Comparison of ENCODE assay signal across 9 cellular contexts in genomic region chr11:73177380-73178091, GRCh38. TPM values are rescaled to one million over a fixed set of nuclear protein-coding genes. Genes with fewer than 3 reads are reported as not detected.
DNase-seq lines count a peak whose midpoint lies in the region; ATAC-seq, FAIRE-seq and TF ChIP-seq lines count a peak whose summit lies in the region.
"Had no signal": no experiment of that assay in that cellular context is flagged by ENCODE, and none has a peak within 500 bp of the region (broad histone marks: within the 10 kb centered on the region; RNA-seq: fewer than 3 reads in every experiment).

No MANE protein-coding gene starts in this region.

- FAIRE-seq in astrocyte (lab: Jason Lieb, UNC): no peak

- H3K4me3 Mint-ChIP-seq in HFFc6 (peak overlapping the region; percentile 48; the same call in 1 of the 2 replicates), astrocyte (ENCODE audit: unreplicated experiment) (no peak overlapping the region)
- H3K4me3 Mint-ChIP-seq: activated CD4-positive, alpha-beta memory T cell treated with anti-CD3 and anti-CD28 coated beads, Interleukin-2, amount 10 ng/mL, durations not matched to agents 7 days and 5 days had no signal

- CTCF ChIA-PET in HEK293T (lab: Yijun Ruan, JAX): interaction anchor here (0.7 to 3.3 kb wide), 12 partner anchors 9 to 589 kb away, joined by 3 to 15 read pairs (median 3); partner anchors contain the start of genes FCHSD2 and STARD10

- peak overlapping the region; percentile 64 for H2AFZ ChIP-seq in astrocyte (ENCODE audit: low read depth, low read length)

- H3K36me3 ChIP-seq in astrocyte (ENCODE audit: insufficient read depth, low read length): no peaks in the 10 kb centered on the region
- H3K36me3 ChIP-seq in stomach smooth muscle (ENCODE audit: control insufficient read depth in 2 of 2, insufficient read depth in 2 of 2, low read length in 2 of 2): no peaks in the 10 kb centered on the region

- peak overlapping the region; percentile 54; the same call in 1 of the 2 replicates for H3K27ac Mint-ChIP-seq in HFFc6
- H3K27ac Mint-ChIP-seq in astrocyte (ENCODE audit: unreplicated experiment): no peak overlapping the region
- H3K27ac Mint-ChIP-seq: activated CD4-positive, alpha-beta memory T cell treated with anti-CD3 and anti-CD28 coated beads, Interleukin-2, amount 10 ng/mL, durations not matched to agents 7 days and 5 days had no signal

- H3K4me2 ChIP-seq in astrocyte (ENCODE audit: low read length): peak overlapping the region; percentile 42

- no peaks in the 10 kb centered on the region for H3K9me3 Mint-ChIP-seq in HFFc6
- no peaks in the 10 kb centered on the region for H3K9me3 Mint-ChIP-seq in astrocyte (ENCODE audit: unreplicated experiment)
- H3K9me3 Mint-ChIP-seq: activated CD4-positive, alpha-beta memory T cell treated with anti-CD3 and anti-CD28 coated beads, Interleukin-2, amount 10 ng/mL, durations not matched to agents 7 days and 5 days had no signal

- no peak overlapping the region for H3K4me3 ChIP-seq in astrocyte (ENCODE audit: insufficient read depth, low read depth, low read length)
- H3K4me3 ChIP-seq in stomach smooth muscle (ENCODE audit: low read length in 2 of 2): peak overlapping the region in 1 of 2 donors; percentile 29

- DNase-seq in HFFc6 (no peak), astrocyte (ENCODE audit: low read depth) (no peak), left colon (peak in 1 of 2 donors; percentile 26), retina (no peak), HEK293T (ENCODE audit: extremely low spot score) (no peak)
- DNase-seq in stimulated activated CD4-positive, alpha-beta T cell treated with anti-CD3 and anti-CD28 coated beads, Interleukin-4, amount 100 ng/mL, for 4 hours: no peak

- peak; percentile 10 for ATAC-seq in left colon
- ATAC-seq in GM21825 (IDR thresholded peaks at IDR 0.05; ENCODE audit: unreplicated experiment): no peak

- H3K4me1 Mint-ChIP-seq in HFFc6 (ENCODE audit: low read depth) (peaks cover 29% of the 10 kb centered on the region), astrocyte (ENCODE audit: low read depth, unreplicated experiment) (no peaks in the 10 kb centered on the region)

- TF ChIP-seq CTCF in HFFc6 (IDR thresholded peaks at IDR 0.05) (no peak), astrocyte (IDR thresholded peaks at IDR 0.05; ENCODE audit: insufficient read depth, low read depth, low read length) (no peak)

- no peaks in the 10 kb centered on the region for H4K20me1 ChIP-seq in astrocyte (ENCODE audit: insufficient read depth, low read length)

- POLR2A ChIA-PET in HEK293T (lab: Yijun Ruan, JAX): interaction anchor here (1.2 kb wide), 1 partner anchor 35 kb away, joined by 4 read pairs; the partner anchor contains the start of gene FCHSD2

- H3K9me3 ChIP-seq in astrocyte (ENCODE audit: insufficient read depth, low read depth, low read length) (no peaks in the 10 kb centered on the region), stomach smooth muscle (ENCODE audit: control insufficient read depth in 2 of 2, low read length in 2 of 2) (no peaks in the 10 kb centered on the region)

- no peak overlapping the region for H3K27ac ChIP-seq in astrocyte (ENCODE audit: low read depth, low read length)
- peak overlapping the region; percentile 53 for H3K27ac ChIP-seq in stomach smooth muscle (ENCODE audit: low read length)

- H3K27me3 ChIP-seq in astrocyte (ENCODE audit: insufficient read depth, low read length): no peaks in the 10 kb centered on the region
- no peaks in the 10 kb centered on the region for H3K27me3 ChIP-seq in stomach smooth muscle (ENCODE audit: control insufficient read depth in 1 of 2, insufficient read depth in 2 of 2, low read length in 2 of 2)

- H3K27me3 Mint-ChIP-seq in HFFc6 (ENCODE audit: insufficient read depth): no peaks in the 10 kb centered on the region
- peaks cover 27% of the 10 kb centered on the region for H3K27me3 Mint-ChIP-seq in astrocyte (ENCODE audit: low read depth, unreplicated experiment)

- H3K4me1 ChIP-seq in astrocyte (ENCODE audit: insufficient read depth, low read length) (peaks cover 8% of the 10 kb centered on the region), stomach smooth muscle (ENCODE audit: control insufficient read depth, insufficient read depth, low read length) (peaks cover 20% of the 10 kb centered on the region)

- no peak overlapping the region for H3K9ac ChIP-seq in astrocyte (ENCODE audit: low read length)
- peak overlapping the region; percentile 22 to 29 for H3K9ac ChIP-seq in stomach smooth muscle (ENCODE audit: low read length in 2 of 2)

- H3K36me3 Mint-ChIP-seq in HFFc6 (ENCODE audit: low read depth) (no peaks in the 10 kb centered on the region), astrocyte (ENCODE audit: low read depth, unreplicated experiment) (no peaks in the 10 kb centered on the region)

- intact Hi-C loops in left colon (cut with DNase I, micrococcal nuclease): loop anchor here (2.0 to 10.0 kb wide), 2 partner anchors 343 to 349 kb away; no protein-coding TSS in a partner anchor

- no peaks in the 10 kb centered on the region for H3K79me2 ChIP-seq in astrocyte (ENCODE audit: insufficient read depth, low read length)

TF ChIP-seq in HEK293T, 16 proteins besides CTCF, POLR2A, EP300 and RAD21:
- TF ChIP-seq SUZ12 (IDR thresholded peaks at IDR 0.05) (no peak), PKNOX1 (IDR thresholded peaks at IDR 0.05) (no peak), ELF4 (IDR thresholded peaks at IDR 0.05) (no peak), HDGF (IDR thresholded peaks at IDR 0.05; ENCODE audit: borderline replicate concordance) (no peak), LEF1 (IDR thresholded peaks at IDR 0.05; ENCODE audit: borderline replicate concordance) (no peak), FOXK2 (IDR thresholded peaks at IDR 0.05) (no peak), ZNF384 (IDR thresholded peaks at IDR 0.05) (no peak), NFRKB (IDR thresholded peaks at IDR 0.05) (no peak), ARNT (IDR thresholded peaks at IDR 0.05) (no peak)

RNA-seq across cellular contexts. Expression of gene FCHSD2, which starts 35.4 kb away (rescaled TPM):
- total RNA-seq in HFFc6 (2021; fragmentation: NEBNext Ultra II Directional; extraction: Animal tissue kit (Norgen Biotek cat#: 25700)): 10 to 100 TPM; 58.9 to 68.2 (median 65.0) TPM
- total RNA-seq in astrocyte (17.8 and 18.9 TPM in 2 replicates), left colon (10 to 100 TPM; 20.0 to 22.1 TPM)

RNA-seq across cellular contexts. Expression of gene P2RY2, which starts 40.5 kb away (rescaled TPM):
- under 1 TPM in 5 of 6 experiments, not detected in 1; 0.08 to 0.20 (median 0.16) TPM for total RNA-seq in HFFc6 (2021; fragmentation: NEBNext Ultra II Directional; extraction: Animal tissue kit (Norgen Biotek cat#: 25700))
- total RNA-seq in astrocyte (0.12 and 0.30 TPM in 2 replicates), left colon (10 to 100 TPM; 14.5 to 20.4 TPM)
- total RNA-seq: activated CD4-positive, alpha-beta memory T cell treated with anti-CD3 and anti-CD28 coated beads, Interleukin-2, amount 10 ng/mL, durations not matched to agents 7 days and 5 days had no signal

Comparison
In these comparisons a context has a peak if more than half of its experiments do, and no peak if none do; other contexts are left out.
1. RNA of gene P2RY2, which starts 40.5 kb away (total RNA-seq): 14.5 to 20.4 TPM in left colon; 0.12 to 0.30 TPM in astrocyte and 0.08 to 0.20 TPM in HFFc6; every median in the first group is over 10 times any median in the second.